Comparison of ENCODE assay signal across 22 cellular contexts in the genomic region with DNA sequence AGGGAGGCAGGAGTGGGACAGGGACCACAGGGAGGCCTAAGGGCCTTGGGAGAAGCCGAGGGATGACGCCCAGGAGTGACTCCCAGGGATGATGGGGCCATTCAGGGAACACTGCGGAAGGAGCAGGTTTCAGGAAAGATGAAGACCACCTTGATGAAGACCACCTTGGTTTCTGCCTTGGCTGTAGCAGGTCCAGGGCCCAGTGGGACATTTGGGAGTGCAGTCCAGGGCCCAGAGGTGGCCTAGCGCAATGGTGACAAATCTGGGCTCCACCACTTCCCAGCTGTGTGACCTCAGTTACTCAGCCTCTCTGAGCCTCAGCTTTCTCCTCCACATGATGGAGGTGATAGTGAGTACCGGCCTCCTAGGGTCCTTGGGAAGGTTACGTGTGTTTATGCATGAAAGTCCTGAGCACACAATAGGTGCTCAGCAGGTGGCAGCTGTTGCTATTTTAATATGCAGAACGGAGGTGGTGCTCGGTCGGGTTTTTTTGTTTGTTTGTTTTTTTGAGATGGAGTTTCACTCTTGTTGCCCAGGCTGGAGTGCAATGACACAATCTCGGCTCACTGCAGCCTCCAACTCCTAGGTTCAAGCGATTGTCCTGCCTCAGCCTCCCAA. TPM values are rescaled to one million over a fixed set of nuclear protein-coding genes. Genes with fewer than 3 reads are reported as not detected.
DNase-seq lines count a peak whose midpoint lies in the region; ATAC-seq and TF ChIP-seq lines count a peak whose summit lies in the region.
"Had no signal": no experiment of that assay in that cellular context is flagged by ENCODE, and none has a peak within 500 bp of the region (broad histone marks: within the 10 kb centered on the region; RNA-seq: fewer than 3 reads in every experiment).

No MANE protein-coding gene starts in this region.

- no peaks in the 10 kb centered on the region for H3K9me3 Mint-ChIP-seq in WTC11
- H3K9me3 Mint-ChIP-seq in HFFc6: no peaks in the 10 kb centered on the region
- H3K9me3 Mint-ChIP-seq: CD8-positive, alpha-beta T cell had no signal

- H3K4me1 ChIP-seq in iPS-20b (ENCODE audit: insufficient read depth, low read length): peaks cover 19% of the 10 kb centered on the region; the same call in 1 of the 2 replicates
- peaks cover 11% of the 10 kb centered on the region for H3K4me1 ChIP-seq in osteoblast (ENCODE audit: insufficient read depth, low read length)
- H3K4me1 ChIP-seq: BLaER1 had no signal

- no peaks in the 10 kb centered on the region for H4K20me1 ChIP-seq in osteoblast (ENCODE audit: insufficient read depth, low read length)
- H4K20me1 ChIP-seq: BLaER1 had no signal

- H3K27me3 ChIP-seq in iPS-20b (ENCODE audit: insufficient read depth, low read length) (no peaks in the 10 kb centered on the region), osteoblast (ENCODE audit: insufficient read depth, low read length) (no peaks in the 10 kb centered on the region)
- H3K27me3 ChIP-seq: BLaER1 had no signal

- H3K36me3 ChIP-seq in iPS-20b (ENCODE audit: insufficient read depth, low read depth, low read length) (no peaks in the 10 kb centered on the region), osteoblast (ENCODE audit: insufficient read depth, low read length) (no peaks in the 10 kb centered on the region)
- H3K36me3 ChIP-seq: BLaER1, SJSA1 had no signal

- H3K79me2 ChIP-seq in osteoblast (ENCODE audit: insufficient read depth, low read length): no peaks in the 10 kb centered on the region

- H3K27me3 Mint-ChIP-seq in WTC11 (ENCODE audit: low read depth) (peaks cover 4% of the 10 kb centered on the region; the same call in 1 of the 2 replicates), HFFc6 (ENCODE audit: insufficient read depth) (peaks cover 8% of the 10 kb centered on the region)

- peak; percentile 13 for ATAC-seq in WTC11
- ATAC-seq in HG03159 (IDR thresholded peaks at IDR 0.05; ENCODE audit: unreplicated experiment): no peak
- ATAC-seq: CD8-positive, alpha-beta T cell; GM12878 had no signal

- peak overlapping the region; percentile 59; the same call in 1 of the 2 replicates for H3K9ac ChIP-seq in iPS-20b (ENCODE audit: low read depth, low read length)
- H3K9ac ChIP-seq: BLaER1 had no signal

- no peaks in the 10 kb centered on the region for H3K9me3 ChIP-seq in iPS-20b (ENCODE audit: insufficient read depth, low read depth, low read length)
- no peaks in the 10 kb centered on the region for H3K9me3 ChIP-seq in osteoblast (ENCODE audit: low read depth, low read length)
- H3K9me3 ChIP-seq: BLaER1, SJSA1 had no signal

- H3K27ac ChIP-seq in iPS-20b (ENCODE audit: low read length) (peak overlapping the region; percentile 84), osteoblast (ENCODE audit: low read depth, low read length) (no peak overlapping the region)
- H3K27ac ChIP-seq: BLaER1, HL-60, SJSA1 had no signal

- H3K4me3 ChIP-seq in iPS-20b (ENCODE audit: low read length): peak overlapping the region; percentile 65
- no peak overlapping the region for H3K4me3 ChIP-seq in osteoblast (ENCODE audit: insufficient read depth, low read length)
- H3K4me3 ChIP-seq: BLaER1, GM12878, SJSA1 had no signal

- POLR2A ChIA-PET in WTC11 (lab: Charles Lee): interaction anchor here (1.0 to 1.4 kb wide), 3 partner anchors 9 to 15 kb away, joined by 3 to 4 read pairs (median 4); no protein-coding TSS in a partner anchor

- peaks cover 40% of the 10 kb centered on the region for H3K4me1 Mint-ChIP-seq in WTC11
- H3K4me1 Mint-ChIP-seq in HFFc6 (ENCODE audit: low read depth): peaks cover 22% of the 10 kb centered on the region

- no peak overlapping the region for H3K4me2 ChIP-seq in osteoblast (ENCODE audit: insufficient read depth, low read length)
- H3K4me2 ChIP-seq: BLaER1 had no signal

- H3K36me3 Mint-ChIP-seq in WTC11: no peaks in the 10 kb centered on the region
- no peaks in the 10 kb centered on the region for H3K36me3 Mint-ChIP-seq in HFFc6 (ENCODE audit: low read depth)
- H3K36me3 Mint-ChIP-seq: CD8-positive, alpha-beta T cell had no signal

- H3K4me3 Mint-ChIP-seq in WTC11 (peak overlapping the region; percentile 59), HFFc6 (no peak overlapping the region)
- H3K4me3 Mint-ChIP-seq: CD8-positive, alpha-beta T cell had no signal

- DNase-seq in NCI-H510A (lab: John Stamatoyannopoulos, UW) (peak; percentile 27), NCI-H510A treated with DMSO at 0.1 percent for 48 hours (lab: John Stamatoyannopoulos, UW) (no peak), WTC11 (ENCODE audit: low spot score) (peak; percentile 60), osteoblast (ENCODE audit: insufficient read length, low spot score, missing footprints) (peak; percentile 57), HFFc6 (no peak), nucleus accumbens (lab: John Stamatoyannopoulos, UW) (no peak)
- DNase-seq: 8988T; CD8-positive, alpha-beta T cell; DND-41; GDM1; GOT3; KG1; NCI-H1436; NCI-H2029 treated with DMSO at 0.1 percent for 48 hours; NCI-H82 had no signal

- CTCF ChIA-PET in WTC11 (lab: Charles Lee): interaction anchor here (1.1 to 3.9 kb wide), 10 partner anchors 14 to 276 kb away, joined by 3 to 29 read pairs (median 4); partner anchors contain the start of genes AP5B1, C11orf68, CCDC85B and FIBP

- TF ChIP-seq CTCF in WTC11 (IDR thresholded peaks at IDR 0.05) (no peak), osteoblast (IDR thresholded peaks at IDR 0.05; ENCODE audit: extremely low read depth, low read depth, low read length) (no peak), HFFc6 (IDR thresholded peaks at IDR 0.05) (no peak)

- no peak overlapping the region for H2AFZ ChIP-seq in osteoblast (ENCODE audit: low read length)

- H3K27ac Mint-ChIP-seq in WTC11 (peak overlapping the region; percentile 89), HFFc6 (no peak overlapping the region)
- H3K27ac Mint-ChIP-seq: CD8-positive, alpha-beta T cell had no signal

TF ChIP-seq in WTC11, 78 proteins besides CTCF, POLR2A, EP300 and RAD21 (continues in another document):
- TF ChIP-seq, protein P1, sequence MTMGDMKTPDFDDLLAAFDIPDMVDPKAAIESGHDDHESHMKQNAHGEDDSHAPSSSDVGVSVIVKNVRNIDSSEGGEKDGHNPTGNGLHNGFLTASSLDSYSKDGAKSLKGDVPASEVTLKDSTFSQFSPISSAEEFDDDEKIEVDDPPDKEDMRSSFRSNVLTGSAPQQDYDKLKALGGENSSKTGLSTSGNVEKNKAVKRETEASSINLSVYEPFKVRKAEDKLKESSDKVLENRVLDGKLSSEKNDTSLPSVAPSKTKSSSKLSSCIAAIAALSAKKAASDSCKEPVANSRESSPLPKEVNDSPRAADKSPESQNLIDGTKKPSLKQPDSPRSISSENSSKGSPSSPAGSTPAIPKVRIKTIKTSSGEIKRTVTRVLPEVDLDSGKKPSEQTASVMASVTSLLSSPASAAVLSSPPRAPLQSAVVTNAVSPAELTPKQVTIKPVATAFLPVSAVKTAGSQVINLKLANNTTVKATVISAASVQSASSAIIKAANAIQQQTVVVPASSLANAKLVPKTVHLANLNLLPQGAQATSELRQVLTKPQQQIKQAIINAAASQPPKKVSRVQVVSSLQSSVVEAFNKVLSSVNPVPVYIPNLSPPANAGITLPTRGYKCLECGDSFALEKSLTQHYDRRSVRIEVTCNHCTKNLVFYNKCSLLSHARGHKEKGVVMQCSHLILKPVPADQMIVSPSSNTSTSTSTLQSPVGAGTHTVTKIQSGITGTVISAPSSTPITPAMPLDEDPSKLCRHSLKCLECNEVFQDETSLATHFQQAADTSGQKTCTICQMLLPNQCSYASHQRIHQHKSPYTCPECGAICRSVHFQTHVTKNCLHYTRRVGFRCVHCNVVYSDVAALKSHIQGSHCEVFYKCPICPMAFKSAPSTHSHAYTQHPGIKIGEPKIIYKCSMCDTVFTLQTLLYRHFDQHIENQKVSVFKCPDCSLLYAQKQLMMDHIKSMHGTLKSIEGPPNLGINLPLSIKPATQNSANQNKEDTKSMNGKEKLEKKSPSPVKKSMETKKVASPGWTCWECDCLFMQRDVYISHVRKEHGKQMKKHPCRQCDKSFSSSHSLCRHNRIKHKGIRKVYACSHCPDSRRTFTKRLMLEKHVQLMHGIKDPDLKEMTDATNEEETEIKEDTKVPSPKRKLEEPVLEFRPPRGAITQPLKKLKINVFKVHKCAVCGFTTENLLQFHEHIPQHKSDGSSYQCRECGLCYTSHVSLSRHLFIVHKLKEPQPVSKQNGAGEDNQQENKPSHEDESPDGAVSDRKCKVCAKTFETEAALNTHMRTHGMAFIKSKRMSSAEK (CRISPR knock-in tag; IDR thresholded peaks at IDR 0.05; ENCODE audit: borderline replicate concordance): no peak
- TF ChIP-seq GRHL2 (CRISPR knock-in tag; IDR thresholded peaks at IDR 0.05; ENCODE audit: insufficient replicate concordance, severe bottlenecking): no peak
- TF ChIP-seq, protein P2, sequence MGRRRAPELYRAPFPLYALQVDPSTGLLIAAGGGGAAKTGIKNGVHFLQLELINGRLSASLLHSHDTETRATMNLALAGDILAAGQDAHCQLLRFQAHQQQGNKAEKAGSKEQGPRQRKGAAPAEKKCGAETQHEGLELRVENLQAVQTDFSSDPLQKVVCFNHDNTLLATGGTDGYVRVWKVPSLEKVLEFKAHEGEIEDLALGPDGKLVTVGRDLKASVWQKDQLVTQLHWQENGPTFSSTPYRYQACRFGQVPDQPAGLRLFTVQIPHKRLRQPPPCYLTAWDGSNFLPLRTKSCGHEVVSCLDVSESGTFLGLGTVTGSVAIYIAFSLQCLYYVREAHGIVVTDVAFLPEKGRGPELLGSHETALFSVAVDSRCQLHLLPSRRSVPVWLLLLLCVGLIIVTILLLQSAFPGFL (CRISPR knock-in tag; IDR thresholded peaks at IDR 0.05; ENCODE audit: borderline replicate concordance): no peak
- no peak for TF ChIP-seq FOXP1 (CRISPR knock-in tag; IDR thresholded peaks at IDR 0.05; ENCODE audit: borderline replicate concordance)
- TF ChIP-seq ZNF671 (CRISPR knock-in tag; IDR thresholded peaks at IDR 0.05): no peak

RNA-seq across cellular contexts. Expression of gene TSGA10IP, which starts 0.8 kb away (rescaled TPM):
- total RNA-seq in WTC11 (2021) (3.4 to 4.5 TPM (median 4.1 TPM) in 3 replicates), osteoblast (not detected in 2 replicates)
- total RNA-seq in HFFc6 (2021; fragmentation: NEBNext Ultra II Directional; extraction: Animal tissue kit (Norgen Biotek cat#: 25700)): under 1 TPM in 1 of 6 experiments, not detected in 5; 0.23 TPM
- total RNA-seq: CD8-positive, alpha-beta T cell; GM12878; NCI-H460; SJSA1 had no signal

RNA-seq across cellular contexts. Expression of gene SART1, which starts 15.5 kb away (rescaled TPM):
- total RNA-seq in WTC11 (2021) (52.3 to 57.0 TPM (median 52.5 TPM) in 3 replicates), osteoblast (22.4 and 25.3 TPM in 2 replicates)
- 10 to 100 TPM; 51.7 to 69.3 (median 61.0) TPM for total RNA-seq in HFFc6 (2021; fragmentation: NEBNext Ultra II Directional; extraction: Animal tissue kit (Norgen Biotek cat#: 25700))

RNA-seq across cellular contexts. Expression of gene DRAP1, which starts 26.8 kb away (rescaled TPM):
- total RNA-seq in WTC11 (2021) (111 to 129 TPM (median 114 TPM) in 3 replicates), osteoblast (170 and 190 TPM in 2 replicates)
- 100 to 1,000 TPM; 362 to 687 (median 615) TPM for total RNA-seq in HFFc6 (2021; fragmentation: NEBNext Ultra II Directional; extraction: Animal tissue kit (Norgen Biotek cat#: 25700))

RNA-seq across cellular contexts. Expression of gene C11orf68, which starts 27.2 kb away (rescaled TPM):
- 28.5 to 31.9 TPM (median 30.6 TPM) in 3 replicates for total RNA-seq in WTC11 (2021)
- total RNA-seq in osteoblast: 30.9 and 32.9 TPM in 2 replicates
- 10 to 100 TPM; 79.0 to 94.6 (median 85.0) TPM for total RNA-seq in HFFc6 (2021; fragmentation: NEBNext Ultra II Directional; extraction: Animal tissue kit (Norgen Biotek cat#: 25700))

RNA-seq across cellular contexts. Expression of gene FOSL1, which starts 45.9 kb away (rescaled TPM):
- 16.3 to 20.5 TPM (median 17.1 TPM) in 3 replicates for total RNA-seq in WTC11 (2021)
- total RNA-seq in osteoblast: 13.0 and 13.8 TPM in 2 replicates
- 100 to 1,000 TPM; 134 to 275 (median 234) TPM for total RNA-seq in HFFc6 (2021; fragmentation: NEBNext Ultra II Directional; extraction: Animal tissue kit (Norgen Biotek cat#: 25700))

Comparison
In these comparisons a context has a peak if more than half of its experiments do, and no peak if none do; other contexts are left out.
1. DNase-seq: peak in NCI-H510A (single experiment), WTC11 (single experiment) and osteoblast (single experiment); none in NCI-H510A treated with DMSO at 0.1 percent for 48 hours (single experiment), HFFc6 (single experiment) and nucleus accumbens (0 of 56).